In genomic region chr2:39171618-39172017, GRCh38 we compare ENCODE assay signal across 24 cellular contexts. TPM values are rescaled to one million over a fixed set of nuclear protein-coding genes. Genes with fewer than 3 reads are reported as not detected.
DNase-seq lines count a peak whose midpoint lies in the region; ATAC-seq, FAIRE-seq and TF ChIP-seq lines count a peak whose summit lies in the region.
"Had no signal": no experiment of that assay in that cellular context is flagged by ENCODE, and none has a peak within 500 bp of the region (broad histone marks: within the 10 kb centered on the region; RNA-seq: fewer than 3 reads in every experiment).

No MANE protein-coding gene starts in this region.

- no peaks in the 10 kb centered on the region for H3K23me2 ChIP-seq in H1 (ENCODE audit: low read depth, low read length)

- no peaks in the 10 kb centered on the region for H3K79me1 ChIP-seq in H1 (ENCODE audit: low read depth, low read length)

- no peak overlapping the region for H3K56ac ChIP-seq in H1 (replicated peaks; ENCODE audit: insufficient read length, low read depth, low read length)

- H3K27ac ChIP-seq in H1 (ENCODE audit: low read depth, low read length) = no peak overlapping the region
- H3K27ac ChIP-seq: HL-60 had no signal

- CTCF ChIA-PET in activated CD8-positive, alpha-beta T cell treated with anti-CD3 and anti-CD28 coated beads, Interleukin-2, amount 10 ng/mL, durations not matched to agents 7 days and 5 days (lab: Charles Lee) = interaction anchor here (1.8 kb wide), 1 partner anchor 58 kb away, joined by 9 read pairs; no protein-coding TSS in a partner anchor
- CTCF ChIA-PET in activated CD8-positive, alpha-beta T cell treated with anti-CD3 and anti-CD28 coated beads for 36 hours (lab: Charles Lee) = interaction anchor here (0.8 kb wide), 2 partner anchors 9 to 57 kb away, joined by 3 read pairs; no protein-coding TSS in a partner anchor
- CTCF ChIA-PET in H1 (lab: Charles Lee; ENCODE audit: partially characterized antibody) = interaction anchor here (0.8 to 1.0 kb wide), 2 partner anchors 45 to 57 kb away, joined by 3 to 4 read pairs; no protein-coding TSS in a partner anchor

- intact Hi-C loops in activated CD8-positive, alpha-beta T cell treated with anti-CD3 and anti-CD28 coated beads for 36 hours (cut with micrococcal nuclease) = no loop called here

- no peak for TF ChIP-seq EP300 in H1 (IDR thresholded peaks at IDR 0.05; ENCODE audit: borderline replicate concordance in 1 of 2, low read depth in 2 of 2, low read length in 2 of 2)

- no peak overlapping the region for H2AK5ac ChIP-seq in H1 (ENCODE audit: low read depth, low read length)

- H3K23ac ChIP-seq in H1 (ENCODE audit: insufficient read length) = no peak overlapping the region

- no peak overlapping the region for H3K4me3 Mint-ChIP-seq in activated CD8-positive, alpha-beta T cell treated with anti-CD3 and anti-CD28 coated beads, Interleukin-2, amount 10 ng/mL, durations not matched to agents 7 days and 5 days
- no peak overlapping the region for H3K4me3 Mint-ChIP-seq in activated CD8-positive, alpha-beta T cell treated with anti-CD3 and anti-CD28 coated beads for 36 hours
- H3K4me3 Mint-ChIP-seq in stimulated activated naive CD8-positive, alpha-beta T cell treated with anti-CD3 and anti-CD28 coated beads, Interleukin-15, Interleukin-2, amounts not matched to agents 100 ng/mL and 50 ng/mL, for 24 hours = no peak overlapping the region
- H3K4me3 Mint-ChIP-seq in stimulated activated naive CD8-positive, alpha-beta T cell treated with anti-CD3 and anti-CD28 coated beads, Interleukin-15, amount 100 ng/mL, for 72 hours = no peak overlapping the region
- no peak overlapping the region for H3K4me3 Mint-ChIP-seq in naive thymus-derived CD8-positive, alpha-beta T cell
- H3K4me3 Mint-ChIP-seq: CD4-positive, CD25-positive, alpha-beta regulatory T cell; CD8-positive, alpha-beta memory T cell; GM23338; HFFc6 had no signal

- no peaks in the 10 kb centered on the region for H3K27me3 ChIP-seq in H1 (replicated peaks in 1 of 4; ENCODE audit: control insufficient read depth in 3 of 4, extremely low read depth in 1 of 4, insufficient read depth in 3 of 4, low read length in 3 of 4)
- H3K27me3 ChIP-seq: BE2C had no signal

- H3K36me3 ChIP-seq in H1 (ENCODE audit: control insufficient read depth in 2 of 4, insufficient read depth in 4 of 4, low read length in 3 of 4) = no peaks in the 10 kb centered on the region
- H3K36me3 ChIP-seq: BE2C had no signal

- 0 out of 7 replicates have a peak, but pooled peaks cover 0 to 2% (median 0%) of the 10 kb centered on the region in 4 experiments for H3K4me1 ChIP-seq in H1 (replicated peaks in 1 of 4; ENCODE audit: control insufficient read depth in 3 of 4, insufficient read depth in 4 of 4, low read length in 3 of 4)
- H3K4me1 ChIP-seq: BE2C had no signal

- no peak overlapping the region for H3K4me2 ChIP-seq in H1 (ENCODE audit: insufficient read depth in 1 of 2, low read depth in 2 of 2, low read length in 2 of 2)
- H3K4me2 ChIP-seq: GM23338 had no signal

- H2BK20ac ChIP-seq in H1 (ENCODE audit: low read length) = no peak overlapping the region

- H4K8ac ChIP-seq in H1 (ENCODE audit: extremely low read depth, insufficient read depth, low read length) = no peak overlapping the region

- TF ChIP-seq POLR2A in H1 (IDR thresholded peaks at IDR 0.05; ENCODE audit: control extremely low read depth in 1 of 2, low read depth in 2 of 2, low read length in 2 of 2) = no peak

- peaks cover 23% of the 10 kb centered on the region for H3K4me1 Mint-ChIP-seq in activated CD8-positive, alpha-beta T cell treated with anti-CD3 and anti-CD28 coated beads, Interleukin-2, amount 10 ng/mL, durations not matched to agents 7 days and 5 days (ENCODE audit: low read depth)
- peaks cover 12% of the 10 kb centered on the region for H3K4me1 Mint-ChIP-seq in activated CD8-positive, alpha-beta T cell treated with anti-CD3 and anti-CD28 coated beads for 36 hours (ENCODE audit: low read depth)
- H3K4me1 Mint-ChIP-seq in stimulated activated naive CD8-positive, alpha-beta T cell treated with anti-CD3 and anti-CD28 coated beads, Interleukin-15, Interleukin-2, amounts not matched to agents 100 ng/mL and 50 ng/mL, for 24 hours (ENCODE audit: low read depth) = peaks cover 13% of the 10 kb centered on the region
- peaks cover 20% of the 10 kb centered on the region for H3K4me1 Mint-ChIP-seq in stimulated activated naive CD8-positive, alpha-beta T cell treated with anti-CD3 and anti-CD28 coated beads, Interleukin-15, amount 100 ng/mL, for 72 hours
- H3K4me1 Mint-ChIP-seq in naive thymus-derived CD8-positive, alpha-beta T cell = no peaks in the 10 kb centered on the region

- peak overlapping the region; percentile 50 for H3K27ac Mint-ChIP-seq in activated CD8-positive, alpha-beta T cell treated with anti-CD3 and anti-CD28 coated beads, Interleukin-2, amount 10 ng/mL, durations not matched to agents 7 days and 5 days
- no peak overlapping the region for H3K27ac Mint-ChIP-seq in activated CD8-positive, alpha-beta T cell treated with anti-CD3 and anti-CD28 coated beads for 36 hours
- peak overlapping the region; percentile 9 for H3K27ac Mint-ChIP-seq in stimulated activated naive CD8-positive, alpha-beta T cell treated with anti-CD3 and anti-CD28 coated beads, Interleukin-15, Interleukin-2, amounts not matched to agents 100 ng/mL and 50 ng/mL, for 24 hours
- no peak overlapping the region for H3K27ac Mint-ChIP-seq in stimulated activated naive CD8-positive, alpha-beta T cell treated with anti-CD3 and anti-CD28 coated beads, Interleukin-15, amount 100 ng/mL, for 72 hours
- H3K27ac Mint-ChIP-seq in naive thymus-derived CD8-positive, alpha-beta T cell = peak overlapping the region in 1 of 10 donors; percentile 15
- H3K27ac Mint-ChIP-seq: GM23338, HFFc6 had no signal

- H3K9ac ChIP-seq in H1 (replicated peaks in 1 of 4; ENCODE audit: extremely low read depth in 1 of 4, low read depth in 3 of 4, low read length in 3 of 4) = no peak overlapping the region

- H4K5ac ChIP-seq in H1 (ENCODE audit: insufficient read length, low read depth, low read length) = no peak overlapping the region

- FAIRE-seq in H1 (lab: Jason Lieb, UNC) = no peak
- FAIRE-seq: GM12878, GM19239 had no signal

- no peak overlapping the region for H3K4me3 ChIP-seq in H1 (ENCODE audit: extremely low read depth in 1 of 4, insufficient read depth in 2 of 4, low read depth in 3 of 4, low read length in 4 of 4)
- H3K4me3 ChIP-seq: GM12878, GM23338 had no signal

- no peak overlapping the region for H4K91ac ChIP-seq in H1 (replicated peaks; ENCODE audit: insufficient read length, low read length)

- TF ChIP-seq CTCF in activated CD8-positive, alpha-beta T cell treated with anti-CD3 and anti-CD28 coated beads for 36 hours (IDR thresholded peaks at IDR 0.05) = no peak
- no peak for TF ChIP-seq CTCF in H1 (IDR thresholded peaks at IDR 0.05; ENCODE audit: control extremely low read depth in 1 of 3, insufficient read depth in 1 of 3, low read depth in 1 of 3, low read length in 3 of 3)

- H3K14ac ChIP-seq in H1 (ENCODE audit: insufficient read length) = no peak overlapping the region

- no peak overlapping the region for H2BK15ac ChIP-seq in H1 (ENCODE audit: low read length)

- peak overlapping the region; percentile 2; the same call in 1 of the 2 replicates for H2AFZ ChIP-seq in H1 (ENCODE audit: low read length)

- H3K79me2 ChIP-seq in H1 (ENCODE audit: control insufficient read depth in 1 of 2, insufficient read depth in 2 of 2, low read length in 2 of 2) = no peaks in the 10 kb centered on the region

- no peak overlapping the region for H2BK12ac ChIP-seq in H1 (ENCODE audit: low read depth, low read length)

- DNase-seq in activated CD8-positive, alpha-beta T cell treated with anti-CD3 and anti-CD28 coated beads, Interleukin-2, amount 10 ng/mL, durations not matched to agents 7 days and 5 days = no peak
- DNase-seq in activated CD8-positive, alpha-beta T cell treated with anti-CD3 and anti-CD28 coated beads for 36 hours = no peak
- no peak for DNase-seq in stimulated activated naive CD8-positive, alpha-beta T cell treated with anti-CD3 and anti-CD28 coated beads, Interleukin-15, amount 100 ng/mL, for 72 hours
- no peak for DNase-seq in H1 (ENCODE audit: low read depth in 1 of 2, low spot score in 2 of 2)
- DNase-seq in naive thymus-derived CD8-positive, alpha-beta T cell = no peak
- DNase-seq: BE2C; C1 segment of cervical spinal cord; CD4-positive, CD25-positive, alpha-beta regulatory T cell; CD8-positive, alpha-beta memory T cell; COR-L47; DMS 273 treated with DMSO at 0.1 percent for 48 hours; DMS53; DND-41; EL; H7; HFFc6; IMR-90 had no signal

- peaks cover 6% of the 10 kb centered on the region for H3K36me3 Mint-ChIP-seq in activated CD8-positive, alpha-beta T cell treated with anti-CD3 and anti-CD28 coated beads, Interleukin-2, amount 10 ng/mL, durations not matched to agents 7 days and 5 days (ENCODE audit: low read depth)
- H3K36me3 Mint-ChIP-seq in activated CD8-positive, alpha-beta T cell treated with anti-CD3 and anti-CD28 coated beads for 36 hours (ENCODE audit: low read depth) = no peaks in the 10 kb centered on the region
- H3K36me3 Mint-ChIP-seq in stimulated activated naive CD8-positive, alpha-beta T cell treated with anti-CD3 and anti-CD28 coated beads, Interleukin-15, Interleukin-2, amounts not matched to agents 100 ng/mL and 50 ng/mL, for 24 hours (ENCODE audit: low read depth) = no peaks in the 10 kb centered on the region
- no peaks in the 10 kb centered on the region for H3K36me3 Mint-ChIP-seq in naive thymus-derived CD8-positive, alpha-beta T cell
- H3K36me3 Mint-ChIP-seq: CD4-positive, CD25-positive, alpha-beta regulatory T cell; CD8-positive, alpha-beta memory T cell had no signal

- no peak for ATAC-seq in activated CD8-positive, alpha-beta T cell treated with anti-CD3 and anti-CD28 coated beads, Interleukin-2, amount 10 ng/mL, durations not matched to agents 7 days and 5 days
- no peak for ATAC-seq in activated CD8-positive, alpha-beta T cell treated with anti-CD3 and anti-CD28 coated beads for 36 hours
- no peak for ATAC-seq in stimulated activated naive CD8-positive, alpha-beta T cell treated with anti-CD3 and anti-CD28 coated beads, Interleukin-15, amount 100 ng/mL, for 72 hours
- no peak for ATAC-seq in naive thymus-derived CD8-positive, alpha-beta T cell
- no peak for ATAC-seq in GM21786 (IDR thresholded peaks at IDR 0.05; ENCODE audit: unreplicated experiment)
- ATAC-seq: GM12878, GM23338, HCT116 had no signal

- POLR2A ChIA-PET in activated CD8-positive, alpha-beta T cell treated with anti-CD3 and anti-CD28 coated beads, Interleukin-2, amount 10 ng/mL, durations not matched to agents 7 days and 5 days (lab: Charles Lee) = interaction anchor here (1.0 kb wide), 1 partner anchor 31 kb away, joined by 3 read pairs; no protein-coding TSS in a partner anchor
- POLR2A ChIA-PET in activated CD8-positive, alpha-beta T cell treated with anti-CD3 and anti-CD28 coated beads for 36 hours (lab: Charles Lee) = interaction anchor here (0.7 kb wide), 1 partner anchor 13 kb away, joined by 3 read pairs; no protein-coding TSS in a partner anchor
- POLR2A ChIA-PET in H1 (lab: Charles Lee; ENCODE audit: partially characterized antibody) = no interaction called here
- POLR2A ChIA-PET in naive thymus-derived CD8-positive, alpha-beta T cell (lab: Charles Lee) = no interaction called here

- no peaks in the 10 kb centered on the region for H3K9me3 Mint-ChIP-seq in activated CD8-positive, alpha-beta T cell treated with anti-CD3 and anti-CD28 coated beads, Interleukin-2, amount 10 ng/mL, durations not matched to agents 7 days and 5 days (ENCODE audit: insufficient read depth)
- H3K9me3 Mint-ChIP-seq in activated CD8-positive, alpha-beta T cell treated with anti-CD3 and anti-CD28 coated beads for 36 hours = no peaks in the 10 kb centered on the region
- no peaks in the 10 kb centered on the region for H3K9me3 Mint-ChIP-seq in stimulated activated naive CD8-positive, alpha-beta T cell treated with anti-CD3 and anti-CD28 coated beads, Interleukin-15, Interleukin-2, amounts not matched to agents 100 ng/mL and 50 ng/mL, for 24 hours
- H3K9me3 Mint-ChIP-seq in stimulated activated naive CD8-positive, alpha-beta T cell treated with anti-CD3 and anti-CD28 coated beads, Interleukin-15, amount 100 ng/mL, for 72 hours = no peaks in the 10 kb centered on the region
- H3K9me3 Mint-ChIP-seq in naive thymus-derived CD8-positive, alpha-beta T cell = no peaks in the 10 kb centered on the region
- H3K9me3 Mint-ChIP-seq: CD4-positive, CD25-positive, alpha-beta regulatory T cell; CD8-positive, alpha-beta memory T cell; GM23338; HFFc6 had no signal

- no peak overlapping the region for H3K4ac ChIP-seq in H1 (replicated peaks; ENCODE audit: insufficient read length, low read depth, low read length)

- H2BK5ac ChIP-seq in H1 (ENCODE audit: low read depth, low read length) = no peak overlapping the region

- no peak for TF ChIP-seq RAD21 in H1 (IDR thresholded peaks at IDR 0.05 in 1 of 2, conservative IDR thresholded peaks at IDR 0.05 in 1 of 2; ENCODE audit: low read depth in 2 of 2, low read length in 2 of 2)

- no peaks in the 10 kb centered on the region for H3K27me3 Mint-ChIP-seq in activated CD8-positive, alpha-beta T cell treated with anti-CD3 and anti-CD28 coated beads, Interleukin-2, amount 10 ng/mL, durations not matched to agents 7 days and 5 days (ENCODE audit: low read depth)
- no peaks in the 10 kb centered on the region for H3K27me3 Mint-ChIP-seq in activated CD8-positive, alpha-beta T cell treated with anti-CD3 and anti-CD28 coated beads for 36 hours
- no peaks in the 10 kb centered on the region for H3K27me3 Mint-ChIP-seq in stimulated activated naive CD8-positive, alpha-beta T cell treated with anti-CD3 and anti-CD28 coated beads, Interleukin-15, Interleukin-2, amounts not matched to agents 100 ng/mL and 50 ng/mL, for 24 hours
- no peaks in the 10 kb centered on the region for H3K27me3 Mint-ChIP-seq in stimulated activated naive CD8-positive, alpha-beta T cell treated with anti-CD3 and anti-CD28 coated beads, Interleukin-15, amount 100 ng/mL, for 72 hours
- H3K27me3 Mint-ChIP-seq in naive thymus-derived CD8-positive, alpha-beta T cell = no peaks in the 10 kb centered on the region

- no peak overlapping the region for H3K18ac ChIP-seq in H1 (ENCODE audit: extremely low read depth, low read length)

- no peaks in the 10 kb centered on the region for H3K9me3 ChIP-seq in H1 (ENCODE audit: insufficient read depth in 2 of 2, low read depth in 1 of 2, low read length in 1 of 2)
- H3K9me3 ChIP-seq: BE2C had no signal

- H4K20me1 ChIP-seq in H1 (replicated peaks in 1 of 2; ENCODE audit: control insufficient read depth in 1 of 2, insufficient read depth in 2 of 2, low read length in 2 of 2) = no peaks in the 10 kb centered on the region

- WGBS in H1 (ENCODE audit: extremely low coverage in 1 of 2, insufficient coverage in 1 of 2, insufficient read length in 1 of 2, insufficient replicate concordance in 2 of 2, low coverage in 1 of 2, low lambda C conversion rate in 2 of 2, missing lambda C conversion rate in 1 of 2), 2 experiments = 94% methylated on average over 7 of the region's 7 CpGs; no CpG with 5 or more reads in 1 of the 2 experiments

- H2BK120ac ChIP-seq in H1 (replicated peaks; ENCODE audit: low read depth, low read length) = no peak overlapping the region

RNA-seq across cellular contexts. Expression of gene SOS1, which starts 50.8 kb away (rescaled TPM):
- 100 to 1,000 TPM; 209 to 243 TPM for total RNA-seq in activated CD8-positive, alpha-beta T cell treated with anti-CD3 and anti-CD28 coated beads, Interleukin-2, amount 10 ng/mL, durations not matched to agents 7 days and 5 days
- 10 to 100 TPM; 43.6 to 56.8 TPM for total RNA-seq in activated CD8-positive, alpha-beta T cell treated with anti-CD3 and anti-CD28 coated beads for 36 hours
- 27.0 and 31.6 TPM in 2 replicates for total RNA-seq in H1 (2021; fragmentation: NEBNext Ultra II Directional; extraction: Animal tissue kit (Norgen Biotek cat#: 25700))
- polyA plus RNA-seq in H1 (2011; rRNA removed) = 13.1 and 25.7 TPM in 2 replicates
- 16.4 TPM for polyA plus RNA-seq in H1 (2011; cell fraction: cytosol; rRNA removed)
- polyA plus RNA-seq in H1 (2011; cell fraction: nucleus; rRNA removed) = 17.7 TPM
- polyA plus RNA-seq in H1 (2012, experiment 1 of 2) = 10.1 to 14.7 TPM (median 11.0 TPM) in 4 replicates
- 0.84 TPM for polyA plus RNA-seq in H1 (2012, experiment 2 of 2)
- polyA plus RNA-seq in H1 (2013, experiment 1 of 2) = 23.0 TPM
- 22.2 TPM for polyA plus RNA-seq in H1 (2013, experiment 2 of 2)
- 39.1 and 56.3 TPM in 2 replicates for polyA minus RNA-seq in H1 (2011; rRNA and poly(A)+ RNA removed)
- polyA minus RNA-seq in H1 (2011; cell fraction: cytosol; rRNA and poly(A)+ RNA removed) = 16.7 TPM
- polyA minus RNA-seq in H1 (2011; cell fraction: nucleus; rRNA and poly(A)+ RNA removed) = 41.7 TPM
- 10 to 100 TPM; 42.9 to 51.6 TPM for total RNA-seq in naive thymus-derived CD8-positive, alpha-beta T cell
- 10 to 100 TPM; 10.6 to 13.7 (median 11.7) TPM for polyA plus RNA-seq in naive thymus-derived CD8-positive, alpha-beta T cell

Comparison
In these comparisons a context has a peak if more than half of its experiments do, and no peak if none do; other contexts are left out.
1. H3K27ac Mint-ChIP-seq: peak in activated CD8-positive, alpha-beta T cell treated with anti-CD3 and anti-CD28 coated beads, Interleukin-2, amount 10 ng/mL, durations not matched to agents 7 days and 5 days (single experiment) and stimulated activated naive CD8-positive, alpha-beta T cell treated with anti-CD3 and anti-CD28 coated beads, Interleukin-15, Interleukin-2, amounts not matched to agents 100 ng/mL and 50 ng/mL, for 24 hours (single experiment); none in activated CD8-positive, alpha-beta T cell treated with anti-CD3 and anti-CD28 coated beads for 36 hours (single experiment) and stimulated activated naive CD8-positive, alpha-beta T cell treated with anti-CD3 and anti-CD28 coated beads, Interleukin-15, amount 100 ng/mL, for 72 hours (0 of 2).
2. POLR2A ChIA-PET loops: an anchor here in activated CD8-positive, alpha-beta T cell treated with anti-CD3 and anti-CD28 coated beads, Interleukin-2, amount 10 ng/mL, durations not matched to agents 7 days and 5 days (1.0 kb wide) and activated CD8-positive, alpha-beta T cell treated with anti-CD3 and anti-CD28 coated beads for 36 hours (0.7 kb wide); none called in H1 and naive thymus-derived CD8-positive, alpha-beta T cell.